Comparison of ENCODE assay signal across 19 cellular contexts in the genomic region with DNA sequence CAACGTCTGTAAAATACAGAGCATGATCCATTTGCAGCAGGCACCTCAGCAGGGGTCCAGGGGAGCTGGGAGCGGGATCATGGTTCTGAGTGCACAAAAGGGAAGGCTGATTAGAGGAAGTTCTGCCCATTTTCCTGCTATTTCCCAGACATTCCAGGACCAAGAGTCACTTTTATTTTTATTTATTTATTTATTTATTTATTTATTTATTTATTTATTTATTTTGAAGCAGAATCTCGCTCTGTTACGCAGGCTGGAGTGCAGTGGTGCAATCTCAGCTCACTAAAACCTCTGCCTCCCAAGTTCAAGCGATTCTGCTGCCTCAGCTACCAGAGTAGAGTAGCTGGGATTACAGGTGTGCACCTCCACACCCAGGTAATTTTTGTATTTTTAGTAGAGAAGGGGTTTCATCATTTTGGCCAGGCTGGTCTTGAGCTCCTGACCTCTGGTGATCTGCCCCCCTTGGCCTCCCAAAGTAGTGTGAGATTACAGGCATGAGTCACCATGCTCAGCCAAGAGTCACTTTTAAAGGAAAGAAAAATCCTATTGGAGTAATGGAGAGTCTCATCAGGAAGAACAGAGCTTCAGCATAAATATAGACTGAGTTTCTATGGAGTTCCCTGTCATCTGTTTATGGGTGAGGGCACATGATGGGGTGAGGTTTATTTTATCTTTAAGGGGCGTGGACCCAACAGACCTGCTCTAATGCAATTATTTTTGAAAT.
DNase-seq lines count a peak whose midpoint lies in the region; ATAC-seq and TF ChIP-seq lines count a peak whose summit lies in the region.
"Had no signal": no experiment of that assay in that cellular context is flagged by ENCODE, and none has a peak within 500 bp of the region (broad histone marks: within the 10 kb centered on the region; RNA-seq: fewer than 3 reads in every experiment).

No MANE protein-coding gene starts in this region.

- ATAC-seq in heart right ventricle, result peak; percentile 61 to 94 (median 87)
- peak; percentile 32 to 61 for ATAC-seq in lower lobe of right lung
- ATAC-seq in GM18520 (IDR thresholded peaks at IDR 0.05; ENCODE audit: unreplicated experiment), result no peak

- WGBS in heart right ventricle, 2 donors, result 71 to 78% methylated on average over 6 of the region's 6 CpGs
- WGBS in thyroid gland, 2 donors, result 76 to 77% methylated on average over 6 of the region's 6 CpGs

- H3K27ac ChIP-seq in heart right ventricle (peak overlapping the region; percentile 34 to 80 (median 58)), lower lobe of right lung (no peak overlapping the region), thyroid gland (peak overlapping the region; percentile 28 to 74 (median 72))
- H3K27ac ChIP-seq: 22Rv1, RWPE1, SJCRH30 had no signal

- peak; percentile 30 for DNase-seq in NCI-H2029 (lab: John Stamatoyannopoulos, UW)
- DNase-seq in NCI-H2029 treated with DMSO at 0.1 percent for 48 hours (lab: John Stamatoyannopoulos, UW), result no peak
- DNase-seq in heart right ventricle, result no peak
- DNase-seq in lower lobe of right lung, result no peak
- DNase-seq in thyroid gland, result peak; percentile 18 to 23
- no peak for DNase-seq in activated CD4-positive, alpha-beta T cell treated with anti-CD3 and anti-CD28 coated beads for 1 hour
- no peak for DNase-seq in central memory CD4-positive, alpha-beta T cell
- DNase-seq: Caco-2; CD4-positive, CD25-positive, alpha-beta regulatory T cell; HFFc6; IMR-90; NCI-H1417 treated with DMSO at 0.1 percent for 48 hours; NCI-H187 treated with DMSO at 0.1 percent for 48 hours; NCI-H345; NCI-H524 treated with DMSO at 0.1 percent for 48 hours; SJCRH30 had no signal

- TF ChIP-seq CTCF in heart right ventricle (IDR thresholded peaks at IDR 0.05), result no peak
- no peak for TF ChIP-seq CTCF in lower lobe of right lung (IDR thresholded peaks at IDR 0.05)
- no peak for TF ChIP-seq CTCF in thyroid gland (IDR thresholded peaks at IDR 0.05)

- intact Hi-C loops in heart right ventricle (cut with DNase I), result loop anchor here in 2 of 10 donors (1.0 to 10.0 kb wide), 2 partner anchors 76 to 348 kb away; no protein-coding TSS in a partner anchor
- intact Hi-C loops in lower lobe of right lung (cut with DNase I), result no loop called here
- intact Hi-C loops in thyroid gland (cut with DNase I), result no loop called here

- TF ChIP-seq POLR2A in thyroid gland (IDR thresholded peaks at IDR 0.05), result no peak

- H3K4me3 ChIP-seq in heart right ventricle, result no peak overlapping the region
- no peak overlapping the region for H3K4me3 ChIP-seq in lower lobe of right lung
- H3K4me3 ChIP-seq in thyroid gland (replicated peaks in 1 of 3), result no peak overlapping the region
- H3K4me3 ChIP-seq: SJCRH30 had no signal

- H3K9me3 ChIP-seq in heart right ventricle (peaks cover 0 to 16% (median 8%) of the 10 kb centered on the region in 11 donors), lower lobe of right lung (peaks cover 3% of the 10 kb centered on the region), thyroid gland (no peaks in the 10 kb centered on the region)
- H3K9me3 ChIP-seq: Caco-2, SJCRH30 had no signal

- H3K4me1 ChIP-seq in heart right ventricle, result peaks cover 0 to 16% (median 0%) of the 10 kb centered on the region in 9 donors
- H3K4me1 ChIP-seq in lower lobe of right lung, result no peaks in the 10 kb centered on the region
- H3K4me1 ChIP-seq in thyroid gland, result peaks cover 17 to 45% of the 10 kb centered on the region in 2 donors
- H3K4me1 ChIP-seq: Caco-2, SJCRH30 had no signal

- H3K36me3 ChIP-seq in heart right ventricle, result no peaks in the 10 kb centered on the region
- no peaks in the 10 kb centered on the region for H3K36me3 ChIP-seq in lower lobe of right lung
- H3K36me3 ChIP-seq in thyroid gland, result no peaks in the 10 kb centered on the region
- H3K36me3 ChIP-seq: SJCRH30 had no signal

- no peaks in the 10 kb centered on the region for H3K27me3 ChIP-seq in heart right ventricle
- no peaks in the 10 kb centered on the region for H3K27me3 ChIP-seq in lower lobe of right lung (ENCODE audit: low read depth)
- no peaks in the 10 kb centered on the region for H3K27me3 ChIP-seq in thyroid gland
- H3K27me3 ChIP-seq: SJCRH30 had no signal

Comparison
In these comparisons a context has a peak if more than half of its experiments do, and no peak if none do; other contexts are left out.
1. DNase-seq: peak in NCI-H2029 (single experiment) and thyroid gland (2 of 2); none in NCI-H2029 treated with DMSO at 0.1 percent for 48 hours (single experiment), heart right ventricle (0 of 2), lower lobe of right lung (single experiment), activated CD4-positive, alpha-beta T cell treated with anti-CD3 and anti-CD28 coated beads for 1 hour (single experiment) and central memory CD4-positive, alpha-beta T cell (single experiment).